In the genomic region with DNA sequence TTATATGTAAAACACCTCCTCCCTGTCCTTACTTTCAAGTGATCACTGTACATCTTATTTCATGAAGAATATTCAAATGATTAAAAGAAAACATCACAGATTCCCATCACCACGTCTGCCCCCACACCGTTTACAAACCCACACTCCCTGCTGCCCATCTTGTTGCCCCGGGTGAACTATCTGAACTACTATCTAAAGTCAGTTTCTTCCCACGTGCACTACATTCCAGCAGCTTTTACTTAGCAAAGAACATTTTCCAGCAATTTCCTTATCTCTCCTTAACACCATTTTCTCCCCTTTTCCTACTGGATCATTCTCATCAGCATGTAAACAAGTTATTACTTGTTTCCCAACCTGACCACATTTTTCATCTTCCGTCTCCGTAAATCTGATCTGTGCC, we compare ENCODE assay signal across 8 cellular contexts. TPM values are rescaled to one million over a fixed set of nuclear protein-coding genes. Genes with fewer than 3 reads are reported as not detected.
"Had no signal": no experiment of that assay in that cellular context is flagged by ENCODE, and none has a peak within 500 bp of the region (broad histone marks: within the 10 kb centered on the region; RNA-seq: fewer than 3 reads in every experiment).

No MANE protein-coding gene starts in this region.

RNA-seq across cellular contexts. Expression of a gene that starts 16.6 kb away (rescaled TPM):
- total RNA-seq: colonic mucosa, dermis blood vessel endothelial cell, fibroblast of villous mesenchyme, left ventricle myocardium superior, mesenteric fat pad, occipital lobe, pulmonary artery endothelial cell, skeletal muscle tissue had no signal

RNA-seq across cellular contexts. Expression of a gene that starts 49.3 kb away (rescaled TPM):
- total RNA-seq: occipital lobe, pulmonary artery endothelial cell, skeletal muscle tissue had no signal
